Comparison of ENCODE assay signal across 8 cellular contexts in genomic region chrX:119942831-119943184, GRCh38. TPM values are rescaled to one million over a fixed set of nuclear protein-coding genes. Genes with fewer than 3 reads are reported as not detected.
DNase-seq lines count a peak whose midpoint lies in the region; ATAC-seq, FAIRE-seq and TF ChIP-seq lines count a peak whose summit lies in the region.

No MANE protein-coding gene starts in this region.

- TF ChIP-seq CTCF in A673 (conservative IDR thresholded peaks at IDR 0.05; ENCODE audit: low read depth, low read length): no peak
- no peak for TF ChIP-seq CTCF in IMR-90 (conservative IDR thresholded peaks at IDR 0.05; ENCODE audit: low read depth, low read length)
- TF ChIP-seq CTCF in bronchial epithelial cell (IDR thresholded peaks at IDR 0.05; ENCODE audit: insufficient read depth, low read length, severe bottlenecking): no peak
- no peak for TF ChIP-seq CTCF in lung (IDR thresholded peaks at IDR 0.05; ENCODE audit: control extremely low read depth, extremely low read depth)
- TF ChIP-seq CTCF in uterus (IDR thresholded peaks at IDR 0.05): no peak

- no peaks in the 10 kb centered on the region for H4K20me1 ChIP-seq in IMR-90 (ENCODE audit: insufficient read depth, low read length)

- peak overlapping the region; percentile 2 for H2BK5ac ChIP-seq in IMR-90 (ENCODE audit: low read depth, low read length, poor library complexity, severe bottlenecking)

- in situ Hi-C loops in IMR-90 (cut with MboI; ENCODE audit: low sequenced_read_pairs): no loop called here

- WGBS in IMR-90 (ENCODE audit: extremely low coverage in 2 of 2, insufficient read length in 1 of 2), 2 experiments: 51 to 100% methylated on average over 3 to 6 of the region's 14 CpGs
- WGBS in lung, 2 donors: 2 to 31% methylated on average over 13 to 14 of the region's 14 CpGs

- H3K23ac ChIP-seq in IMR-90 (ENCODE audit: low read depth, low read length): 0 out of 2 replicates have a peak overlapping the region, but pooled peaks have one; percentile 64

- H3K4ac ChIP-seq in IMR-90 (ENCODE audit: low read depth, low read length): peak overlapping the region; percentile 63

- no peak overlapping the region for H3K18ac ChIP-seq in IMR-90 (ENCODE audit: low read depth, low read length)

- no peak overlapping the region for H2BK15ac ChIP-seq in IMR-90 (ENCODE audit: low read depth, low read length)

- no peaks in the 10 kb centered on the region for H3K9me1 ChIP-seq in IMR-90 (ENCODE audit: insufficient read depth, low read length)

- CTCF ChIA-PET in A673 (lab: Charles Lee) (no interaction called here), IMR-90 (lab: Yijun Ruan, JAX) (interaction anchor here (0.6 kb wide), 1 partner anchor 484 kb away, joined by 3 read pairs; no protein-coding TSS in a partner anchor)

- H2AFZ ChIP-seq in IMR-90 (replicated peaks; ENCODE audit: low read length, poor library complexity): peak overlapping the region; percentile 87

- no peak for TF ChIP-seq POLR2A in IMR-90 (IDR thresholded peaks at IDR 0.05; ENCODE audit: low read depth, low read length)
- no peak for TF ChIP-seq POLR2A in uterus (IDR thresholded peaks at IDR 0.05)

- H3K27me3 ChIP-seq in A673 (replicated peaks; ENCODE audit: insufficient read depth, low read depth, low read length, poor library complexity): no peaks in the 10 kb centered on the region
- H3K27me3 ChIP-seq in IMR-90 (ENCODE audit: control insufficient read depth, insufficient read depth, low read length): no peaks in the 10 kb centered on the region
- H3K27me3 ChIP-seq in bronchial epithelial cell (ENCODE audit: control insufficient read depth, insufficient read depth, low read length): no peaks in the 10 kb centered on the region
- no peaks in the 10 kb centered on the region for H3K27me3 ChIP-seq in lung (ENCODE audit: control insufficient read depth, insufficient read depth)
- no peaks in the 10 kb centered on the region for H3K27me3 ChIP-seq in uterus

- H3K27ac ChIP-seq in A673 (ENCODE audit: low read depth, low read length, poor library complexity, severe bottlenecking): peak overlapping the region; percentile 80
- H3K27ac ChIP-seq in IMR-90 (ENCODE audit: insufficient read depth, low read length): peak overlapping the region; percentile 62
- peak overlapping the region; percentile 85 to 88 for H3K27ac ChIP-seq in lung (ENCODE audit: low read depth in 1 of 2, low read length in 1 of 2)
- peak overlapping the region; percentile 75 to 87 for H3K27ac ChIP-seq in uterus

- H3K9ac ChIP-seq in IMR-90 (ENCODE audit: low read depth, low read length): peak overlapping the region; percentile 92

- peak overlapping the region; percentile 79 for H2AK9ac ChIP-seq in IMR-90 (replicated peaks; ENCODE audit: low read depth, low read length, poor library complexity)

- peak overlapping the region; percentile 32; the same call in 1 of the 2 replicates for H3K56ac ChIP-seq in IMR-90 (ENCODE audit: extremely low read depth, insufficient read depth, low read length)

- peak overlapping the region; percentile 74 for H3K14ac ChIP-seq in IMR-90 (replicated peaks; ENCODE audit: low read depth, low read length)

- peak overlapping the region; percentile 19; the same call in 1 of the 2 replicates for H4K5ac ChIP-seq in IMR-90 (ENCODE audit: low read depth, low read length)

- no peak for FAIRE-seq in bronchial epithelial cell (lab: Jason Lieb, UNC)

- H3K9me3 ChIP-seq in A673 (ENCODE audit: low read depth, low read length, poor library complexity, severe bottlenecking) (no peaks in the 10 kb centered on the region), IMR-90 (ENCODE audit: control insufficient read depth, insufficient read depth, low read length) (no peaks in the 10 kb centered on the region), lung (ENCODE audit: control insufficient read depth in 2 of 2, insufficient read depth in 1 of 2, low read length in 1 of 2) (no peaks in the 10 kb centered on the region), uterus (no peaks in the 10 kb centered on the region)

- H3K36me3 ChIP-seq in A673 (ENCODE audit: insufficient read depth, low read length, poor library complexity, severe bottlenecking) (no peaks in the 10 kb centered on the region), IMR-90 (ENCODE audit: control insufficient read depth, insufficient read depth, low read length) (0 out of 2 replicates have a peak, but pooled peaks cover 2% of the 10 kb centered on the region), bronchial epithelial cell (ENCODE audit: control insufficient read depth, insufficient read depth, low read length) (no peaks in the 10 kb centered on the region), lung (ENCODE audit: control insufficient read depth in 2 of 2, insufficient read depth in 2 of 2, low read length in 2 of 2) (no peaks in the 10 kb centered on the region), uterus (no peaks in the 10 kb centered on the region)

- peak overlapping the region; percentile 9 to 71; a peak in 3 of 4 replicates for H4K8ac ChIP-seq in IMR-90 (ENCODE audit: low read depth in 2 of 2, low read length in 2 of 2)

- no TSS peak for BruUV-seq in A673 (replicated peaks; lab: Mats Ljungman, UMichigan)
- no TSS peak for BruUV-seq in IMR-90 (replicated peaks; lab: Mats Ljungman, UMichigan)

- H3K79me1 ChIP-seq in IMR-90 (ENCODE audit: low read depth in 1 of 2, low read length in 2 of 2): peaks cover 3% of the 10 kb centered on the region in 2 experiments; a peak in 1 of 4 replicates

- no peak overlapping the region for H2BK20ac ChIP-seq in IMR-90 (ENCODE audit: low read depth, low read length)

- H3K4me1 ChIP-seq in A673 (ENCODE audit: insufficient read depth, low read length, poor library complexity, severe bottlenecking): no peaks in the 10 kb centered on the region
- no peaks in the 10 kb centered on the region for H3K4me1 ChIP-seq in IMR-90 (ENCODE audit: control insufficient read depth, insufficient read depth, low read length)
- peaks cover 0 to 7% of the 10 kb centered on the region in 2 donors for H3K4me1 ChIP-seq in lung (ENCODE audit: control insufficient read depth in 2 of 2, insufficient read depth in 2 of 2, low read length in 2 of 2)
- H3K4me1 ChIP-seq in uterus: no peaks in the 10 kb centered on the region

- intact Hi-C loops in A673 (cut with micrococcal nuclease; ENCODE audit: unreplicated experiment): no loop called here
- intact Hi-C loops in IMR-90 (cut with micrococcal nuclease): no loop called here
- intact Hi-C loops in uterus (cut with DNase I; ENCODE audit: low total_unique reads): no loop called here

- no peak overlapping the region for H2BK120ac ChIP-seq in IMR-90 (ENCODE audit: low read depth, low read length)

- H3K4me3 ChIP-seq in A673 (ENCODE audit: low read depth, low read length, poor library complexity, severe bottlenecking): peak overlapping the region; percentile 80
- peak overlapping the region; percentile 82 for H3K4me3 ChIP-seq in IMR-90 (ENCODE audit: insufficient read depth, low read depth, low read length)
- H3K4me3 ChIP-seq in bronchial epithelial cell (ENCODE audit: low read depth, low read length): peak overlapping the region; percentile 60
- H3K4me3 ChIP-seq in lung: peak overlapping the region; percentile 73
- H3K4me3 ChIP-seq in uterus: peak overlapping the region; percentile 54 to 76

- DNase-seq in A673 (ENCODE audit: low spot score) (no peak), IMR-90 (peak; percentile 0), bronchial epithelial cell (ENCODE audit: low read depth) (peak; percentile 22), lung (ENCODE audit: low spot score) (no peak), uterus (no peak), NCI-H226 (no peak), GOT3 (lab: John Stamatoyannopoulos, UW) (no peak)

- POLR2A ChIA-PET in A673 (lab: Charles Lee; ENCODE audit: low non-redundant PET) (no interaction called here), IMR-90 (lab: Charles Lee; ENCODE audit: unreplicated experiment) (no interaction called here)

- no peak for TF ChIP-seq RAD21 in IMR-90 (IDR thresholded peaks at IDR 0.05; ENCODE audit: low read length)

- ATAC-seq in GM19035 (IDR thresholded peaks at IDR 0.05; ENCODE audit: unreplicated experiment): peak; percentile 7
- peak; percentile 5 for ATAC-seq in IMR-90 (ENCODE audit: low read depth)
- ATAC-seq in lung (ENCODE audit: insufficient read depth, low FRiP score): no peak

- no peak overlapping the region for H2AK5ac ChIP-seq in IMR-90 (ENCODE audit: low read depth, low read length)

- H3K4me2 ChIP-seq in IMR-90 (ENCODE audit: low read depth, low read length): peak overlapping the region; percentile 89

- H4K91ac ChIP-seq in IMR-90 (ENCODE audit: insufficient read depth, low read depth, low read length): no peak overlapping the region

- dilution Hi-C loops in IMR-90 (cut with HindIII; ENCODE audit: low sequenced_read_pairs, unreplicated experiment): no loop called here

TF ChIP-seq in IMR-90, 13 proteins besides CTCF, POLR2A, EP300 and RAD21 (continues in another document):
- TF ChIP-seq ELK1 (IDR thresholded peaks at IDR 0.05; ENCODE audit: borderline replicate concordance, low read depth, low read length) (no peak), RCOR1 (IDR thresholded peaks at IDR 0.05; ENCODE audit: insufficient replicate concordance, low read length) (no peak), RFX5 (IDR thresholded peaks at IDR 0.05; ENCODE audit: low read depth, low read length) (no peak), BHLHE40 (IDR thresholded peaks at IDR 0.05; ENCODE audit: low read depth, low read length) (no peak)

RNA-seq across cellular contexts. Expression of gene NKAP, which starts 0.7 kb away (rescaled TPM):
- total RNA-seq in A673 (2021) (9.3 and 11.8 TPM in 2 replicates), IMR-90 (2012; rRNA removed) (1.3 and 2.5 TPM in 2 replicates), bronchial epithelial cell (3.4 and 6.1 TPM in 2 replicates), lung (1 to 10 TPM; 7.4 to 9.5 TPM), uterus (10 to 100 TPM in 1 of 4 donors, 1 to 10 TPM in 3; 1.5 to 13.7 (median 5.9) TPM)
- polyA plus RNA-seq in IMR-90 (2012; rRNA removed) (2.7 TPM in 2 replicates), lung (1 to 10 TPM; 4.7 to 9.8 TPM)
- polyA plus RNA-seq in IMR-90 (2012; cell fraction: cytosol; rRNA removed): 1.6 and 1.9 TPM in 2 replicates
- 1.0 and 1.1 TPM in 2 replicates for polyA plus RNA-seq in IMR-90 (2012; cell fraction: nucleus; rRNA removed; ENCODE audit: low replicate concordance)

RNA-seq across cellular contexts. Expression of gene AKAP14, which starts 47.1 kb away (rescaled TPM):
- total RNA-seq in A673 (2021) (not detected in 2 replicates), IMR-90 (2012; rRNA removed) (not detected in 2 replicates), bronchial epithelial cell (not detected in 2 replicates), lung (1 to 10 TPM; 7.2 to 7.9 TPM), uterus (under 1 TPM in 1 of 4 donors, not detected in 3; 0.97 TPM)
- polyA plus RNA-seq in IMR-90 (2012; rRNA removed) (not detected in 2 replicates), lung (10 to 100 TPM in 1 of 2 donors, 1 to 10 TPM in 1; 7.6 to 10.4 TPM)
- polyA plus RNA-seq in IMR-90 (2012; cell fraction: cytosol; rRNA removed): not detected in 2 replicates
- not detected in 2 replicates for polyA plus RNA-seq in IMR-90 (2012; cell fraction: nucleus; rRNA removed; ENCODE audit: low replicate concordance)

Comparison
In these comparisons a context has a peak if more than half of its experiments do, and no peak if none do; other contexts are left out.
1. DNase-seq: peak in IMR-90 (single experiment) and bronchial epithelial cell (single experiment); none in A673 (single experiment), lung (single experiment), uterus (0 of 2), NCI-H226 (single experiment) and GOT3 (single experiment).
2. Peak in every context shown above with its lines, with median percentiles within 50 percentile points of each other: H3K27ac ChIP-seq and H3K4me3 ChIP-seq.